In genomic region chr2:171675810-171676345, GRCh38 we compare ENCODE assay signal across 1 cellular context.
TF ChIP-seq lines count a peak whose summit lies in the region.

No MANE protein-coding gene starts in this region.

TF ChIP-seq in GM23338, 12 proteins besides CTCF, POLR2A, EP300 and RAD21 (continued from another document):
- TF ChIP-seq ZNF462 (CRISPR knock-in tag; IDR thresholded peaks at IDR 0.05): no peak
- TF ChIP-seq CREB1 (CRISPR knock-in tag; IDR thresholded peaks at IDR 0.05; ENCODE audit: low read depth): no peak
- TF ChIP-seq STAT1 (IDR thresholded peaks at IDR 0.05; ENCODE audit: unreplicated experiment): no peak
- TF ChIP-seq NANOG (IDR thresholded peaks at IDR 0.05; ENCODE audit: borderline replicate concordance): no peak
- TF ChIP-seq JUNB (IDR thresholded peaks at IDR 0.05; ENCODE audit: unreplicated experiment): no peak
- no peak for TF ChIP-seq POLR2AphosphoS5 (IDR thresholded peaks at IDR 0.05; ENCODE audit: low read depth)
